Comparison of ENCODE assay signal across 14 cellular contexts in genomic region chr5:139760066-139761056, GRCh38. TPM values are rescaled to one million over a fixed set of nuclear protein-coding genes. Genes with fewer than 3 reads are reported as not detected.
DNase-seq lines count a peak whose midpoint lies in the region; ATAC-seq, FAIRE-seq and TF ChIP-seq lines count a peak whose summit lies in the region.
"Had no signal": no experiment of that assay in that cellular context is flagged by ENCODE, and none has a peak within 500 bp of the region (broad histone marks: within the 10 kb centered on the region; RNA-seq: fewer than 3 reads in every experiment).

No MANE protein-coding gene starts in this region.

- FAIRE-seq in RCC 7860 (lab: Jason Lieb, UNC) (peak; percentile 96), D721Med (lab: Jason Lieb, UNC) (no peak)

- H3K27ac ChIP-seq in cingulate gyrus (ENCODE audit: low read depth, low read length), result peak overlapping the region; percentile 7
- H3K27ac ChIP-seq in lower lobe of right lung, result no peak overlapping the region
- H3K27ac ChIP-seq: colonic mucosa, gastrocnemius medialis had no signal

- ATAC-seq in omental fat pad (ENCODE audit: low FRiP score) (peak; percentile 58), lower lobe of right lung (no peak), GM19395 (IDR thresholded peaks at IDR 0.05; ENCODE audit: unreplicated experiment) (no peak)

- intact Hi-C loops in lower lobe of right lung (cut with DNase I), result loop anchor here (10.0 kb wide), 1 partner anchor 126 kb away; no protein-coding TSS in a partner anchor

- no peak for TF ChIP-seq CTCF in omental fat pad (IDR thresholded peaks at IDR 0.05)
- TF ChIP-seq CTCF in lower lobe of right lung (IDR thresholded peaks at IDR 0.05), result no peak
- TF ChIP-seq CTCF in D721Med (IDR thresholded peaks at IDR 0.05; ENCODE audit: insufficient read depth, missing control alignments), result no peak

- H3K4me3 ChIP-seq in lower lobe of right lung, result no peak overlapping the region
- H3K4me3 ChIP-seq: colonic mucosa, gastrocnemius medialis had no signal

- H3K9me3 ChIP-seq in lower lobe of right lung, result no peaks in the 10 kb centered on the region
- H3K9me3 ChIP-seq: Caco-2, colonic mucosa, gastrocnemius medialis had no signal

- H3K27me3 ChIP-seq in lower lobe of right lung (ENCODE audit: low read depth), result peaks cover 56% of the 10 kb centered on the region

- H3K4me1 ChIP-seq in lower lobe of right lung, result peaks cover 8% of the 10 kb centered on the region
- H3K4me1 ChIP-seq: colonic mucosa had no signal

- peak; percentile 55 for DNase-seq in EL
- peak; percentile 85 for DNase-seq in RCC 7860 (ENCODE audit: low spot score)
- no peak for DNase-seq in omental fat pad (ENCODE audit: low spot score)
- no peak for DNase-seq in lower lobe of right lung
- DNase-seq in D721Med (ENCODE audit: insufficient read length, low spot score), result no peak
- no peak for DNase-seq in NCI-H1930 (lab: John Stamatoyannopoulos, UW)
- DNase-seq: activated CD4-positive, alpha-beta T cell treated with anti-CD3 and anti-CD28 coated beads, Interleukin-2, amount 10 ng/mL, durations not matched to agents 24 days and 14 days; activated effector memory CD4-positive, alpha-beta T cell treated with anti-CD3 and anti-CD28 coated beads, Interleukin-2, amount 50 U/mL, for 16 hours; Caco-2; colonic mucosa; gastrocnemius medialis; left cardiac atrium had no signal

- H3K36me3 ChIP-seq in lower lobe of right lung, result no peaks in the 10 kb centered on the region
- H3K36me3 ChIP-seq: colonic mucosa, gastrocnemius medialis had no signal

RNA-seq across cellular contexts. Expression of gene PSD2, which starts 35.2 kb away (rescaled TPM):
- under 1 TPM in 3 of 4 donors, not detected in 1; 0.12 to 0.46 (median 0.16) TPM for total RNA-seq in omental fat pad
- not detected for total RNA-seq in lower lobe of right lung
- total RNA-seq: activated CD4-positive, alpha-beta T cell treated with anti-CD3 and anti-CD28 coated beads, Interleukin-2, amount 10 ng/mL, durations not matched to agents 24 days and 14 days had no signal

Comparison
In these comparisons a context has a peak if more than half of its experiments do, and no peak if none do; other contexts are left out.
1. DNase-seq: peak in EL (single experiment) and RCC 7860 (single experiment); none in omental fat pad (single experiment), lower lobe of right lung (single experiment), D721Med (single experiment) and NCI-H1930 (0 of 2).